29 cellular contexts compared by ENCODE assay signal in genomic region chr19:42064432-42064831, GRCh38.
"Had no signal": no experiment of that assay in that cellular context is flagged by ENCODE, and none has a peak within 500 bp of the region (broad histone marks: within the 10 kb centered on the region; RNA-seq: fewer than 3 reads in every experiment).

No MANE protein-coding gene starts in this region.

- DNase-seq: activated CD4-positive, alpha-beta memory T cell treated with anti-CD3 and anti-CD28 coated beads for 36 hours; activated CD4-positive, alpha-beta T cell treated with anti-CD3 and anti-CD28 coated beads for 36 hours; activated CD4-positive, alpha-beta T cell treated with anti-CD3 and anti-CD28 coated beads, Interleukin-2, amount 10 ng/mL, durations not matched to agents 24 days and 14 days; activated CD4-positive, CD25-positive, alpha-beta regulatory T cell; activated CD4-positive, CD25-positive, alpha-beta regulatory T cell treated with anti-CD3 and anti-CD28 coated beads, Interleukin-2, amount 50 U/mL, for 72 hours; activated CD8-positive, alpha-beta memory T cell treated with anti-CD3 and anti-CD28 coated beads, Interleukin-2, amount 10 ng/mL, durations not matched to agents 7 days and 5 days; activated CD8-positive, alpha-beta memory T cell treated with anti-CD3 and anti-CD28 coated beads, Interleukin-2, amount 50 U/mL, for 4 hours; activated CD8-positive, alpha-beta T cell treated with anti-CD3 and anti-CD28 coated beads, Interleukin-2, amount 10 ng/mL, durations not matched to agents 7 days and 5 days; activated effector memory CD4-positive, alpha-beta T cell treated with Interleukin-2 at 50 U/mL for 16 hours; activated gamma-delta T cell treated with Interleukin-2 at 50 U/mL for 16 hours; activated naive CD4-positive, alpha-beta T cell treated with anti-CD3 and anti-CD28 coated beads, Interleukin-2, amount 50 U/mL, for 16 hours; activated naive CD4-positive, alpha-beta T cell treated with Interleukin-2 at 50 U/mL for 16 hours; activated T-cell treated with anti-CD3 and anti-CD28 coated beads, Interleukin-2, amount 50 U/mL, for 24 hours; activated T-cell treated with anti-CD3 and anti-CD28 coated beads, Interleukin-2, amount 50 U/mL, for 72 hours; amniotic stem cell; anterior cingulate cortex; caudate nucleus; cortex of kidney; dermis blood vessel endothelial cell; effector CD4-positive, alpha-beta T cell; effector memory CD8-positive, alpha-beta T cell; erythroblast; foreskin keratinocyte; gastrocnemius medialis; head of caudate nucleus; T-helper 2 cell had no signal

- FAIRE-seq: astrocyte, colon had no signal

- H3K4me1 ChIP-seq: foreskin keratinocyte, gastrocnemius medialis had no signal

- H3K9me3 ChIP-seq: esophagus muscularis mucosa, gastrocnemius medialis had no signal

- H3K36me3 ChIP-seq: gastrocnemius medialis had no signal

- H3K27ac ChIP-seq: esophagus muscularis mucosa, foreskin keratinocyte, gastrocnemius medialis had no signal

- H3K4me3 ChIP-seq: esophagus muscularis mucosa, gastrocnemius medialis had no signal

- ATAC-seq: activated CD4-positive, alpha-beta T cell treated with anti-CD3 and anti-CD28 coated beads for 36 hours; activated CD8-positive, alpha-beta memory T cell treated with anti-CD3 and anti-CD28 coated beads, Interleukin-2, amount 10 ng/mL, durations not matched to agents 7 days and 5 days; activated CD8-positive, alpha-beta T cell treated with anti-CD3 and anti-CD28 coated beads, Interleukin-2, amount 10 ng/mL, durations not matched to agents 7 days and 5 days; activated T-cell treated with anti-CD3 and anti-CD28 coated beads, Interleukin-2, amount 50 U/mL, for 72 hours; effector memory CD8-positive, alpha-beta T cell; foreskin keratinocyte; gastrocnemius medialis had no signal
